In the genomic region with DNA sequence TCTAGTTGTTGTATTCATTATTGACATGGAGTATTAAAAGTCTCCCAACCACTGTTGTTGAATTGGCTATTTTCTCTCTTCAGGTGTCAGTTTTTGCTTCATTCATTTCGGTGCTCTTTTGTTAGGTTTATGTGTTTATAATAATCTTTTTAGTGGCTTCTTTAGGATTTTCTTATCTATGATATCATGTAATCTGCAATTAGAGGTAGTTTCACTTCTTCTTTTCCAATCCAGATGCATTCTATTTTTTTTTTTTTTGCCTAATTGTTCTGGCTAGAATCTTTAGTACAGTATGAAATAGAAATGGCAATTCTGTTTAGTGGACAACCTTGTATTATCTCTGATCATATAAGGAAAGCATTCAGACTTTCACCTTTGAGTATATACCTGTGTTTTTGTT, we compare ENCODE assay signal across 1 cellular context.
A peak's percentile ranks its signal among the peaks of the same experiment; 100 is the strongest.
TF ChIP-seq lines count a peak whose summit lies in the region.

No MANE protein-coding gene starts in this region.

TF ChIP-seq in GM12878, 131 proteins besides CTCF, POLR2A, EP300 and RAD21 (continued from another document):
- TF ChIP-seq KDM1A (IDR thresholded peaks at IDR 0.05; ENCODE audit: borderline replicate concordance) (no peak), BCL11A (IDR thresholded peaks at IDR 0.05; ENCODE audit: low read depth, low read length) (no peak), YY1 (IDR thresholded peaks at IDR 0.05; ENCODE audit: low read depth, low read length) (no peak), CREB1 (IDR thresholded peaks at IDR 0.05; ENCODE audit: low read depth) (no peak), ZNF24 (IDR thresholded peaks at IDR 0.05) (peak; percentile 31; the same call in 1 of the 2 replicates), FOS (IDR thresholded peaks at IDR 0.05; ENCODE audit: borderline replicate concordance, extremely low read depth, insufficient read length) (no peak), CBX3 (IDR thresholded peaks at IDR 0.05; ENCODE audit: borderline replicate concordance, low read depth) (no peak), ETV6 (conservative IDR thresholded peaks at IDR 0.05 in 1 of 2, IDR thresholded peaks at IDR 0.05 in 1 of 2; ENCODE audit: borderline replicate concordance in 1 of 2, low read depth in 1 of 2) (no peak), NR2C1 (IDR thresholded peaks at IDR 0.05) (no peak), ATF2 (IDR thresholded peaks at IDR 0.05; ENCODE audit: low read length) (no peak; the same call in 1 of the 2 replicates), CEBPZ (IDR thresholded peaks at IDR 0.05; ENCODE audit: low read depth, low read length) (no peak), NFXL1 (IDR thresholded peaks at IDR 0.05; ENCODE audit: borderline replicate concordance) (no peak), RFX5 (IDR thresholded peaks at IDR 0.05; ENCODE audit: low read depth, low read length) (no peak)
- TF ChIP-seq, protein P1, sequence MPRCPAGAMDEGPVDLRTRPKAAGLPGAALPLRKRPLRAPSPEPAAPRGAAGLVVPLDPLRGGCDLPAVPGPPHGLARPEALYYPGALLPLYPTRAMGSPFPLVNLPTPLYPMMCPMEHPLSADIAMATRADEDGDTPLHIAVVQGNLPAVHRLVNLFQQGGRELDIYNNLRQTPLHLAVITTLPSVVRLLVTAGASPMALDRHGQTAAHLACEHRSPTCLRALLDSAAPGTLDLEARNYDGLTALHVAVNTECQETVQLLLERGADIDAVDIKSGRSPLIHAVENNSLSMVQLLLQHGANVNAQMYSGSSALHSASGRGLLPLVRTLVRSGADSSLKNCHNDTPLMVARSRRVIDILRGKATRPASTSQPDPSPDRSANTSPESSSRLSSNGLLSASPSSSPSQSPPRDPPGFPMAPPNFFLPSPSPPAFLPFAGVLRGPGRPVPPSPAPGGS (IDR thresholded peaks at IDR 0.05; ENCODE audit: borderline replicate concordance, insufficient read depth, low read depth, low read length, poor library complexity, severe bottlenecking) = no peak
- TF ChIP-seq, protein P2, sequence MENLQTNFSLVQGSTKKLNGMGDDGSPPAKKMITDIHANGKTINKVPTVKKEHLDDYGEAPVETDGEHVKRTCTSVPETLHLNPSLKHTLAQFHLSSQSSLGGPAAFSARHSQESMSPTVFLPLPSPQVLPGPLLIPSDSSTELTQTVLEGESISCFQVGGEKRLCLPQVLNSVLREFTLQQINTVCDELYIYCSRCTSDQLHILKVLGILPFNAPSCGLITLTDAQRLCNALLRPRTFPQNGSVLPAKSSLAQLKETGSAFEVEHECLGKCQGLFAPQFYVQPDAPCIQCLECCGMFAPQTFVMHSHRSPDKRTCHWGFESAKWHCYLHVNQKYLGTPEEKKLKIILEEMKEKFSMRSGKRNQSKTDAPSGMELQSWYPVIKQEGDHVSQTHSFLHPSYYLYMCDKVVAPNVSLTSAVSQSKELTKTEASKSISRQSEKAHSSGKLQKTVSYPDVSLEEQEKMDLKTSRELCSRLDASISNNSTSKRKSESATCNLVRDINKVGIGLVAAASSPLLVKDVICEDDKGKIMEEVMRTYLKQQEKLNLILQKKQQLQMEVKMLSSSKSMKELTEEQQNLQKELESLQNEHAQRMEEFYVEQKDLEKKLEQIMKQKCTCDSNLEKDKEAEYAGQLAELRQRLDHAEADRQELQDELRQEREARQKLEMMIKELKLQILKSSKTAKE (IDR thresholded peaks at IDR 0.05; ENCODE audit: low read depth, poor library complexity, severe bottlenecking) = peak; percentile 17
